17 cellular contexts compared by ENCODE assay signal in the genomic region with DNA sequence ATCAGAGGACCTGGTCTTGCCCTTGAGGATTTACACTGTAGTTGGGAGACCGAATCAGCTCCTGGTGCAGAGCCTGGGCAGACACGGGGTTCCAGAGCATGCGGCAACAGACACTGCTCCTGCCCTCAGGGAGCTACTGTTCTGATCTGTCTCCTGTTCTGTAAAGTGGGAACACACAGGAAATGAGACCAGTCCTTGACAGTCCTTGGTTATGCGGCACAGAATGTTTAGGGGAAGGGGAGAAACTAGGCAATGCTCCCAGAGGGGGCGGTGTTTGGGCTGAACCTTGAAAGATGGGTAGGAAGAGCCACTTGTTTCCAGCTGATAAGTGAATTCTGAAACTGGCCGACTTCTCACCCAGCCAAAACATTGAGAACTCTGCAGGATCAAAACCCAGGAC.
"Had no signal": no experiment of that assay in that cellular context is flagged by ENCODE, and none has a peak within 500 bp of the region (broad histone marks: within the 10 kb centered on the region; RNA-seq: fewer than 3 reads in every experiment).

No MANE protein-coding gene starts in this region.

- H3K9me3 Mint-ChIP-seq: effector memory CD8-positive, alpha-beta T cell; immature natural killer cell; T-helper 2 cell treated with Interferon-gamma antibody and Interleukin-4, amounts not matched to agents 5 μg/mL and 100 μg/mL, for 36 hours had no signal

- DNase-seq: activated CD4-positive, alpha-beta T cell treated with anti-CD3 and anti-CD28 coated beads, Interleukin-2, amount 50 U/mL, for 4 hours; activated CD4-positive, CD25-positive, alpha-beta regulatory T cell treated with anti-CD3 and anti-CD28 coated beads, Interleukin-2, amount 50 U/mL, for 72 hours; activated naive CD4-positive, alpha-beta T cell treated with Interleukin-2 at 50 U/mL for 16 hours; cortex of kidney; effector memory CD8-positive, alpha-beta T cell; hypothalamus; immature natural killer cell; left cardiac atrium; SJCRH30; stimulated activated CD4-positive, alpha-beta T cell treated with anti-CD3 and anti-CD28 coated beads, Interleukin-15, amount 100 ng/mL, for 24 hours; stimulated activated CD4-positive, alpha-beta T cell treated with anti-CD3 and anti-CD28 coated beads, Interleukin-4, amount 100 ng/mL, for 24 hours; SW 1271; thyroid gland had no signal

- H3K27ac ChIP-seq: epithelial cell of prostate, SJCRH30, thyroid gland had no signal

- ATAC-seq: effector memory CD8-positive, alpha-beta T cell; left cardiac atrium had no signal

- H3K4me3 Mint-ChIP-seq: central memory CD8-positive, alpha-beta T cell; effector memory CD8-positive, alpha-beta T cell; immature natural killer cell; T-helper 2 cell treated with Interferon-gamma antibody and Interleukin-4, amounts not matched to agents 5 μg/mL and 100 μg/mL, for 36 hours had no signal

- H3K9me3 ChIP-seq: ovary, SJCRH30, thyroid gland had no signal

- H3K36me3 ChIP-seq: ovary, SJCRH30, thyroid gland had no signal

- H3K27ac Mint-ChIP-seq: immature natural killer cell; T-helper 2 cell treated with Interferon-gamma antibody and Interleukin-4, amounts not matched to agents 5 μg/mL and 100 μg/mL, for 36 hours had no signal

- H3K27me3 ChIP-seq: ovary, SJCRH30, thyroid gland had no signal

- H3K4me3 ChIP-seq: ovary, SJCRH30, thyroid gland had no signal

- H3K27me3 Mint-ChIP-seq: central memory CD8-positive, alpha-beta T cell; effector memory CD8-positive, alpha-beta T cell had no signal

- H3K36me3 Mint-ChIP-seq: immature natural killer cell had no signal
